In the genomic region with DNA sequence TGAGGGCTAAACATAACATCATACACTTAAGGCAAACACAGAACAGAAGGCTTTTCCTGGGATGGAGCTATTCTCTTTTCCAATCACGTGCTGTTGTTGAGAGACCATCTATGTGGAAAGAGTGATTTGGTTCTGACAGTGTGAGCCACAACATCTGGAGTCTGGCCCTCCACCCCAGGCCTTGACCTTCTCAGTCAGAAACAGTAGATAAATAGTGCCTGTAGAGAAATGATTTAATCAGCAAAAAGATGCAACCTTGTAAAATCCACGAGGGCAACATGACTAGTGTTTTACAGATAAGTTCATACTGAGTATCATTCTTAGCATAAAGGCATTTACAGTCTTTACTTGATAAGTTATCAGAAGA, we compare ENCODE assay signal across 19 cellular contexts. TPM values are rescaled to one million over a fixed set of nuclear protein-coding genes. Genes with fewer than 3 reads are reported as not detected.
"Had no signal": no experiment of that assay in that cellular context is flagged by ENCODE, and none has a peak within 500 bp of the region (broad histone marks: within the 10 kb centered on the region; RNA-seq: fewer than 3 reads in every experiment).

No MANE protein-coding gene starts in this region.

- H3K27ac ChIP-seq: epithelial cell of prostate, left ventricle myocardium inferior, right atrium auricular region, upper lobe of left lung had no signal

- H3K27ac Mint-ChIP-seq: activated naive CD4-positive, alpha-beta T cell treated with anti-CD3 and anti-CD28 coated beads for 36 hours; activated naive CD8-positive, alpha-beta T cell treated with anti-CD3 and anti-CD28 coated beads, Interleukin-2, amount 50 U/mL, for 24 hours; activated T-helper 17 cell treated with anti-CD3 and anti-CD28 coated beads, Interleukin-2, amount 50 U/mL, for 72 hours; natural killer cell treated with Interleukin-12 subunit alpha and Interleukin-12 subunit beta and Interleukin-15 and Interleukin-18, amount 100 ng/mL, for 72 hours; stimulated activated naive CD8-positive, alpha-beta T cell treated with anti-CD3 and anti-CD28 coated beads, Interleukin-15, amount 100 ng/mL, for 72 hours had no signal

- H3K4me3 ChIP-seq: left ventricle myocardium inferior, right atrium auricular region, smooth muscle cell, upper lobe of left lung had no signal

- H3K36me3 Mint-ChIP-seq: natural killer cell treated with Interleukin-12 subunit alpha and Interleukin-12 subunit beta and Interleukin-15 and Interleukin-18, amount 100 ng/mL, for 72 hours had no signal

- ATAC-seq: activated naive CD8-positive, alpha-beta T cell treated with anti-CD3 and anti-CD28 coated beads, Interleukin-2, amount 50 U/mL, for 24 hours; activated T-helper 17 cell treated with anti-CD3 and anti-CD28 coated beads, Interleukin-2, amount 50 U/mL, for 72 hours; natural killer cell treated with Interleukin-12 subunit alpha and Interleukin-12 subunit beta and Interleukin-15 and Interleukin-18, amount 100 ng/mL, for 72 hours; stimulated activated naive CD8-positive, alpha-beta T cell treated with anti-CD3 and anti-CD28 coated beads, Interleukin-15, amount 100 ng/mL, for 72 hours had no signal

- H3K4me3 Mint-ChIP-seq: activated naive CD4-positive, alpha-beta T cell treated with anti-CD3 and anti-CD28 coated beads for 36 hours; activated naive CD8-positive, alpha-beta T cell treated with anti-CD3 and anti-CD28 coated beads, Interleukin-2, amount 50 U/mL, for 24 hours; activated T-helper 17 cell treated with anti-CD3 and anti-CD28 coated beads, Interleukin-2, amount 50 U/mL, for 72 hours; natural killer cell treated with Interleukin-12 subunit alpha and Interleukin-12 subunit beta and Interleukin-15 and Interleukin-18, amount 100 ng/mL, for 72 hours; stimulated activated naive CD8-positive, alpha-beta T cell treated with anti-CD3 and anti-CD28 coated beads, Interleukin-15, amount 100 ng/mL, for 72 hours had no signal

- DNase-seq: activated CD4-positive, CD25-positive, alpha-beta regulatory T cell treated with anti-CD3 and anti-CD28 coated beads, Interleukin-2, amount 50 U/mL, for 72 hours; activated naive CD4-positive, alpha-beta T cell treated with anti-CD3 and anti-CD28 coated beads for 36 hours; activated naive CD8-positive, alpha-beta T cell treated with anti-CD3 and anti-CD28 coated beads, Interleukin-2, amount 50 U/mL, for 24 hours; activated T-cell treated with anti-CD3 and anti-CD28 coated beads for 4 hours; hippocampal formation; left ventricle myocardium inferior; occipital lobe; stimulated activated naive CD8-positive, alpha-beta T cell treated with anti-CD3 and anti-CD28 coated beads, Interleukin-15, amount 100 ng/mL, for 72 hours; upper lobe of left lung had no signal

- H3K9me3 Mint-ChIP-seq: activated naive CD4-positive, alpha-beta T cell treated with anti-CD3 and anti-CD28 coated beads for 36 hours; activated naive CD8-positive, alpha-beta T cell treated with anti-CD3 and anti-CD28 coated beads, Interleukin-2, amount 50 U/mL, for 24 hours; activated T-helper 17 cell treated with anti-CD3 and anti-CD28 coated beads, Interleukin-2, amount 50 U/mL, for 72 hours; natural killer cell treated with Interleukin-12 subunit alpha and Interleukin-12 subunit beta and Interleukin-15 and Interleukin-18, amount 100 ng/mL, for 72 hours; stimulated activated naive CD8-positive, alpha-beta T cell treated with anti-CD3 and anti-CD28 coated beads, Interleukin-15, amount 100 ng/mL, for 72 hours had no signal

- H3K4me1 Mint-ChIP-seq: activated T-helper 17 cell treated with anti-CD3 and anti-CD28 coated beads, Interleukin-2, amount 50 U/mL, for 72 hours; stimulated activated naive CD8-positive, alpha-beta T cell treated with anti-CD3 and anti-CD28 coated beads, Interleukin-15, amount 100 ng/mL, for 72 hours had no signal

- H3K4me1 ChIP-seq: left ventricle myocardium inferior, right atrium auricular region, upper lobe of left lung had no signal

- H3K27me3 ChIP-seq: right atrium auricular region, upper lobe of left lung had no signal

RNA-seq across cellular contexts. Expression of a gene that starts 10.8 kb away (rescaled TPM):
- total RNA-seq: activated naive CD4-positive, alpha-beta T cell treated with anti-CD3 and anti-CD28 coated beads for 36 hours; activated T-helper 17 cell treated with anti-CD3 and anti-CD28 coated beads, Interleukin-2, amount 50 U/mL, for 72 hours; dermis microvascular lymphatic vessel endothelial cell; glomerular endothelial cell; natural killer cell treated with Interleukin-12 subunit alpha and Interleukin-12 subunit beta and Interleukin-15 and Interleukin-18, amount 100 ng/mL, for 72 hours; T-helper 2 cell treated with Interferon-gamma antibody and Interleukin-4, amounts not matched to agents 100 ng/mL and 5 ng/mL, for 36 hours had no signal
- polyA plus RNA-seq: keratinocyte had no signal

RNA-seq across cellular contexts. Expression of a gene that starts 39.9 kb away (rescaled TPM):
- total RNA-seq: activated CD8-positive, alpha-beta memory T cell treated with anti-CD3 and anti-CD28 coated beads for 36 hours; dermis microvascular lymphatic vessel endothelial cell; glomerular endothelial cell; natural killer cell treated with Interleukin-12 subunit alpha and Interleukin-12 subunit beta and Interleukin-15 and Interleukin-18, amount 100 ng/mL, for 72 hours; T-helper 2 cell treated with Interferon-gamma antibody and Interleukin-4, amounts not matched to agents 100 ng/mL and 5 ng/mL, for 36 hours; upper lobe of left lung had no signal
- polyA plus RNA-seq: keratinocyte had no signal
